30 cellular contexts compared by ENCODE assay signal in the genomic region with DNA sequence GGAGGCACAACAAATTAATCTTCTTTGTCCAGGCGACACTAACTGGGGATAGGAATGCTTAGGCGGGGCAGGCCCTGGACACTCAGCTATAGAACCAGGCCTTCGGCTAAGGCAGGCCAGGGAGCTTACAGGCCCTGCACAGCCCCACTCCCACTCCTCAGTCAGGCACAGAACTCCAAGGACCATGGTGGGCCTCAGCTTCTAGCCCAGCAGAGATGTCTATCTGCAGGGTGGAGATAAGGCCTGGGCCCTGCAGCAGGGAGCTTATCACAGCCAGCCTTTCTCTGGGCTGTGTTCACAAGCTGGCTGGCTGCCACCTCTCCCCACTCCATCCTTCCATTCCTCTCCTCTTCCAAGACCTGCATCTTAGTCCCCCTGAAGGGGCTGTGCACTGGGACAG.
"Had no signal": no experiment of that assay in that cellular context is flagged by ENCODE, and none has a peak within 500 bp of the region (broad histone marks: within the 10 kb centered on the region; RNA-seq: fewer than 3 reads in every experiment).

No MANE protein-coding gene starts in this region.

- ATAC-seq: activated CD4-positive, CD25-positive, alpha-beta regulatory T cell treated with anti-CD3 and anti-CD28 coated beads, Interleukin-2, amount 50 U/mL, for 24 hours; activated T-helper 17 cell treated with anti-CD3 and anti-CD28 coated beads, Interleukin-2, amount 50 U/mL, for 72 hours; body of pancreas; effector memory CD8-positive, alpha-beta T cell; gastroesophageal sphincter; left cardiac atrium; left ventricle myocardium superior; naive thymus-derived CD4-positive, alpha-beta T cell; stimulated activated naive B cell treated with anti-CD40 and anti-IgM and Interleukin-4, amounts not matched to agents 10 μg/mL and 1 μg/mL and 100 μg/mL, for 72 hours; T-helper 17 cell; upper lobe of right lung had no signal

- H3K36me3 ChIP-seq: colonic mucosa, gastroesophageal sphincter, right atrium auricular region, stomach, thyroid gland, upper lobe of right lung, WERI-Rb-1 had no signal

- H3K9me3 ChIP-seq: body of pancreas, colonic mucosa, gastroesophageal sphincter, right atrium auricular region, stomach, thyroid gland, upper lobe of right lung had no signal

- H3K4me3 ChIP-seq: body of pancreas, colonic mucosa, gastroesophageal sphincter, right atrium auricular region, smooth muscle cell, stomach, thyroid gland, upper lobe of right lung had no signal

- H3K27me3 ChIP-seq: body of pancreas, colonic mucosa, right atrium auricular region, thyroid gland had no signal

- H3K27ac ChIP-seq: body of pancreas, colonic mucosa, gastroesophageal sphincter, right atrium auricular region, stomach, thyroid gland, upper lobe of right lung, WERI-Rb-1 had no signal

- H3K4me1 ChIP-seq: colonic mucosa, gastroesophageal sphincter, right atrium auricular region, thyroid gland, upper lobe of right lung had no signal

- H3K4me2 ChIP-seq: smooth muscle cell had no signal

- DNase-seq: activated CD4-positive, alpha-beta memory T cell treated with anti-CD3 and anti-CD28 coated beads for 36 hours; activated CD4-positive, alpha-beta T cell treated with anti-CD3 and anti-CD28 coated beads, Interleukin-2, amount 10 ng/mL, durations not matched to agents 24 days and 14 days; activated CD8-positive, alpha-beta memory T cell treated with anti-CD3 and anti-CD28 coated beads, Interleukin-2, amount 50 U/mL, for 4 hours; activated T-cell treated with anti-CD3 and anti-CD28 coated beads, Interleukin-2, amount 50 U/mL, for 1 hour; aorta; body of pancreas; cerebellar nuclear complex; colonic mucosa; effector memory CD8-positive, alpha-beta T cell; head of caudate nucleus; hippocampal formation; left cardiac atrium; left ventricle myocardium superior; mammary epithelial cell; midbrain; naive thymus-derived CD4-positive, alpha-beta T cell; stimulated activated CD4-positive, alpha-beta T cell treated with anti-CD3 and anti-CD28 coated beads, Interleukin-15, amount 100 ng/mL, for 24 hours; stimulated activated CD4-positive, alpha-beta T cell treated with anti-CD3 and anti-CD28 coated beads, Interleukin-2, amount 100 ng/mL, for 24 hours; stimulated activated naive B cell treated with anti-CD40 and anti-IgM and Interleukin-4, amounts not matched to agents 10 μg/mL and 1 μg/mL and 100 μg/mL, for 72 hours; stomach; T-helper 17 cell; T1000; thyroid gland; upper lobe of right lung; WERI-Rb-1 had no signal
